In genomic region chr17:17603178-17603894, GRCh38 we compare ENCODE assay signal across 1 cellular context.
TF ChIP-seq lines count a peak whose summit lies in the region.

No MANE protein-coding gene starts in this region.

TF ChIP-seq in GM23338, 12 proteins besides CTCF, POLR2A, EP300 and RAD21:
- no peak for TF ChIP-seq ZNF462 (CRISPR knock-in tag; IDR thresholded peaks at IDR 0.05)
- TF ChIP-seq CREB1 (CRISPR knock-in tag; IDR thresholded peaks at IDR 0.05; ENCODE audit: low read depth): no peak
- TF ChIP-seq ZNF331 (CRISPR knock-in tag; IDR thresholded peaks at IDR 0.05; ENCODE audit: low read depth): no peak
- no peak for TF ChIP-seq REST (IDR thresholded peaks at IDR 0.05; ENCODE audit: unreplicated experiment)
- no peak for TF ChIP-seq NANOG (IDR thresholded peaks at IDR 0.05; ENCODE audit: borderline replicate concordance)
- no peak for TF ChIP-seq ZNF114 (CRISPR knock-in tag; IDR thresholded peaks at IDR 0.05)
